1 cellular context compared by ENCODE assay signal in the genomic region with DNA sequence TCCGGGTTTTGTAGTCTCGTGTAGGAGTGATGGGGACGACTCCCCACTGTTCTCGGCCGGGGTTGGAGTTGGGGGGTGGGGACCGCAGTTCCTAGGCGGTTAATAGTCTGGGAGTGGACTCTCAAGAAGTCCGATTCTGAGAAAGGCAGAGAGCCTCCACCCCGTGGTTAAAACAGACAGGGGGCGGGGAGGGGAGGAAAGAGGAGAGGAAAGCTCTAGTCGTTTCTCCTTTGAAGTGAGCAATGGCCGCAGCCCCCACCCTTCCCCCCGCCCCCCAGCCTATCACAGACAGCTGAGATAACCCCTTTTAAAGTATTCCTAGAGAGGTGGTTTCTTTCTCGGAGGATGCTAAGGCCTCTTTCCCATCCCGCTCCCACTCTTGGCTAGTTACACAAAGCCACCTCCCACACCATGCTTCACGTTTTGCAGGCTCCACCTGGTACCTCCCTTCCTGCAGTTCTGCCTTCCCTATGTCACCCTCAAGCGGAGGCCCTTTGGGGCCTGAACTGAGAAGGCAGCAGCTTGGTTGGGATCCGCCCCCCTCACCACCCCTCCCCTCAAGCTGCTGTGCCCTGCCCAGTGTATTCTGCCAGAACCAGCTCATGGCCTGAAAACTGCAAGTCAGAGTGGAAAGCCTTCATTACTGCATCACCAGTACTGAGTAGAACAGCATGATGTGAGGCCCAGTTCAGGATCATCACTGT.
TF ChIP-seq lines count a peak whose summit lies in the region.

No MANE protein-coding gene starts in this region.

TF ChIP-seq in neural cell, 6 proteins besides CTCF, POLR2A, EP300 and RAD21:
- TF ChIP-seq, protein P1, sequence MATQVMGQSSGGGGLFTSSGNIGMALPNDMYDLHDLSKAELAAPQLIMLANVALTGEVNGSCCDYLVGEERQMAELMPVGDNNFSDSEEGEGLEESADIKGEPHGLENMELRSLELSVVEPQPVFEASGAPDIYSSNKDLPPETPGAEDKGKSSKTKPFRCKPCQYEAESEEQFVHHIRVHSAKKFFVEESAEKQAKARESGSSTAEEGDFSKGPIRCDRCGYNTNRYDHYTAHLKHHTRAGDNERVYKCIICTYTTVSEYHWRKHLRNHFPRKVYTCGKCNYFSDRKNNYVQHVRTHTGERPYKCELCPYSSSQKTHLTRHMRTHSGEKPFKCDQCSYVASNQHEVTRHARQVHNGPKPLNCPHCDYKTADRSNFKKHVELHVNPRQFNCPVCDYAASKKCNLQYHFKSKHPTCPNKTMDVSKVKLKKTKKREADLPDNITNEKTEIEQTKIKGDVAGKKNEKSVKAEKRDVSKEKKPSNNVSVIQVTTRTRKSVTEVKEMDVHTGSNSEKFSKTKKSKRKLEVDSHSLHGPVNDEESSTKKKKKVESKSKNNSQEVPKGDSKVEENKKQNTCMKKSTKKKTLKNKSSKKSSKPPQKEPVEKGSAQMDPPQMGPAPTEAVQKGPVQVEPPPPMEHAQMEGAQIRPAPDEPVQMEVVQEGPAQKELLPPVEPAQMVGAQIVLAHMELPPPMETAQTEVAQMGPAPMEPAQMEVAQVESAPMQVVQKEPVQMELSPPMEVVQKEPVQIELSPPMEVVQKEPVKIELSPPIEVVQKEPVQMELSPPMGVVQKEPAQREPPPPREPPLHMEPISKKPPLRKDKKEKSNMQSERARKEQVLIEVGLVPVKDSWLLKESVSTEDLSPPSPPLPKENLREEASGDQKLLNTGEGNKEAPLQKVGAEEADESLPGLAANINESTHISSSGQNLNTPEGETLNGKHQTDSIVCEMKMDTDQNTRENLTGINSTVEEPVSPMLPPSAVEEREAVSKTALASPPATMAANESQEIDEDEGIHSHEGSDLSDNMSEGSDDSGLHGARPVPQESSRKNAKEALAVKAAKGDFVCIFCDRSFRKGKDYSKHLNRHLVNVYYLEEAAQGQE (IDR thresholded peaks at IDR 0.05; ENCODE audit: borderline replicate concordance): peak; percentile 26
- TF ChIP-seq TAF1 (IDR thresholded peaks at IDR 0.05; ENCODE audit: low read depth) (peak; percentile 67), POLR2AphosphoS5 (IDR thresholded peaks at IDR 0.05) (peak; percentile 11), SMC3 (conservative IDR thresholded peaks at IDR 0.05; ENCODE audit: poor library complexity) (no peak), EZH2 (IDR thresholded peaks at IDR 0.05; ENCODE audit: borderline replicate concordance, insufficient read depth, low read length, poor library complexity, severe bottlenecking) (no peak), MXI1 (conservative IDR thresholded peaks at IDR 0.05; ENCODE audit: poor library complexity, severe bottlenecking) (no peak)
